1 cellular context compared by ENCODE assay signal in the genomic region with DNA sequence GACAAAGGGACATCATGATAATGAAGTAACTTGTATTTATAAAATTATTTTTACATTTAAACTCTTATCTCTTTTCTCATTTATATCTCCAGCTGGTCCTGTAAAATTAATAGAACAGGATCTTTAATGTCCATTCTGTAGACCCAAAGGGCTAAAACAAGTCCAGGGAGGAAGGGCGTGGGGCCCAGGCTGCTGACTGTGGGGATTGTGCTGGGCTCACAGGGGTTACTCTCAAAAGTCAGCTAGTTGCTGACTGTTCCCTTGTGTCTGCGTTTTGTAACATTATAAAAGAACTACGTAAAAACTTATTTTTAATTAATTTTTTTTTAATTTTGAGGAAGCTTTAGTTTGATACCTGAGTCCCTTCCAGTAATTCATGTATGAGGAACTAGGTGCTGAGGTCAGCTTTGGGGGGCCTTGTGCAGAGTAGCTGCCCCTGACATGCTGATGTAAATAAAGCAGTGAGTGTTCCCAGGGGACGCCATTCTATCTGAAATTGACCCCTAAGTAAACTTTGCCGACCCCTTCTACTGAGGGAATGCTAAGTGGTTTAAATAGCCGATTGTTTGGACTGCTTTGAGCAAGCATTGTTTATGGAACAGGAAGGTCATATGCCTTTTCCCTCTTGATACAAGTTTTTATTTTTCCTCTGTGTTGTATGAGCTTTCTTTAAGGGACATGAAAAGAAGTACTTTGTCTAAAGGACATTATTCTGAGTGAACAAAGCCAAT.
A peak's percentile ranks its signal among the peaks of the same experiment; 100 is the strongest.
TF ChIP-seq lines count a peak whose summit lies in the region.

No MANE protein-coding gene starts in this region.

TF ChIP-seq in HepG2, 621 proteins besides CTCF, POLR2A, EP300 and RAD21 (continued from another document and continues in another):
- TF ChIP-seq, protein P1, sequence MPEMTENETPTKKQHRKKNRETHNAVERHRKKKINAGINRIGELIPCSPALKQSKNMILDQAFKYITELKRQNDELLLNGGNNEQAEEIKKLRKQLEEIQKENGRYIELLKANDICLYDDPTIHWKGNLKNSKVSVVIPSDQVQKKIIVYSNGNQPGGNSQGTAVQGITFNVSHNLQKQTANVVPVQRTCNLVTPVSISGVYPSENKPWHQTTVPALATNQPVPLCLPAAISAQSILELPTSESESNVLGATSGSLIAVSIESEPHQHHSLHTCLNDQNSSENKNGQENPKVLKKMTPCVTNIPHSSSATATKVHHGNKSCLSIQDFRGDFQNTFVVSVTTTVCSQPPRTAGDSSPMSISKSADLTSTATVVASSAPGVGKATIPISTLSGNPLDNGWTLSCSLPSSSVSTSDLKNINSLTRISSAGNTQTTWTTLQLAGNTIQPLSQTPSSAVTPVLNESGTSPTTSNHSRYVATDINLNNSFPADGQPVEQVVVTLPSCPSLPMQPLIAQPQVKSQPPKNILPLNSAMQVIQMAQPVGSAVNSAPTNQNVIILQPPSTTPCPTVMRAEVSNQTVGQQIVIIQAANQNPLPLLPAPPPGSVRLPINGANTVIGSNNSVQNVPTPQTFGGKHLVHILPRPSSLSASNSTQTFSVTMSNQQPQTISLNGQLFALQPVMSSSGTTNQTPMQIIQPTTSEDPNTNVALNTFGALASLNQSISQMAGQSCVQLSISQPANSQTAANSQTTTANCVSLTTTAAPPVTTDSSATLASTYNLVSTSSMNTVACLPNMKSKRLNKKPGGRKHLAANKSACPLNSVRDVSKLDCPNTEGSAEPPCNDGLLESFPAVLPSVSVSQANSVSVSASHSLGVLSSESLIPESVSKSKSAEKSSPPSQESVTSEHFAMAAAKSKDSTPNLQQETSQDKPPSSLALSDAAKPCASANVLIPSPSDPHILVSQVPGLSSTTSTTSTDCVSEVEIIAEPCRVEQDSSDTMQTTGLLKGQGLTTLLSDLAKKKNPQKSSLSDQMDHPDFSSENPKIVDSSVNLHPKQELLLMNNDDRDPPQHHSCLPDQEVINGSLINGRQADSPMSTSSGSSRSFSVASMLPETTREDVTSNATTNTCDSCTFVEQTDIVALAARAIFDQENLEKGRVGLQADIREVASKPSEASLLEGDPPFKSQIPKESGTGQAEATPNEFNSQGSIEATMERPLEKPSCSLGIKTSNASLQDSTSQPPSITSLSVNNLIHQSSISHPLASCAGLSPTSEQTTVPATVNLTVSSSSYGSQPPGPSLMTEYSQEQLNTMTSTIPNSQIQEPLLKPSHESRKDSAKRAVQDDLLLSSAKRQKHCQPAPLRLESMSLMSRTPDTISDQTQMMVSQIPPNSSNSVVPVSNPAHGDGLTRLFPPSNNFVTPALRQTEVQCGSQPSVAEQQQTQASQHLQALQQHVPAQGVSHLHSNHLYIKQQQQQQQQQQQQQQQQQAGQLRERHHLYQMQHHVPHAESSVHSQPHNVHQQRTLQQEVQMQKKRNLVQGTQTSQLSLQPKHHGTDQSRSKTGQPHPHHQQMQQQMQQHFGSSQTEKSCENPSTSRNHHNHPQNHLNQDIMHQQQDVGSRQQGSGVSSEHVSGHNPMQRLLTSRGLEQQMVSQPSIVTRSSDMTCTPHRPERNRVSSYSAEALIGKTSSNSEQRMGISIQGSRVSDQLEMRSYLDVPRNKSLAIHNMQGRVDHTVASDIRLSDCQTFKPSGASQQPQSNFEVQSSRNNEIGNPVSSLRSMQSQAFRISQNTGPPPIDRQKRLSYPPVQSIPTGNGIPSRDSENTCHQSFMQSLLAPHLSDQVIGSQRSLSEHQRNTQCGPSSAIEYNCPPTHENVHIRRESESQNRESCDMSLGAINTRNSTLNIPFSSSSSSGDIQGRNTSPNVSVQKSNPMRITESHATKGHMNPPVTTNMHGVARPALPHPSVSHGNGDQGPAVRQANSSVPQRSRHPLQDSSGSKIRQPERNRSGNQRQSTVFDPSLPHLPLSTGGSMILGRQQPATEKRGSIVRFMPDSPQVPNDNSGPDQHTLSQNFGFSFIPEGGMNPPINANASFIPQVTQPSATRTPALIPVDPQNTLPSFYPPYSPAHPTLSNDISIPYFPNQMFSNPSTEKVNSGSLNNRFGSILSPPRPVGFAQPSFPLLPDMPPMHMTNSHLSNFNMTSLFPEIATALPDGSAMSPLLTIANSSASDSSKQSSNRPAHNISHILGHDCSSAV (CRISPR knock-in tag; IDR thresholded peaks at IDR 0.05; ENCODE audit: borderline replicate concordance), result no peak
- no peak for TF ChIP-seq FOXA1 (IDR thresholded peaks at IDR 0.05)
- TF ChIP-seq FOXA1 (CRISPR knock-in tag; IDR thresholded peaks at IDR 0.05), result peak; percentile 85
- TF ChIP-seq RFX1 (IDR thresholded peaks at IDR 0.05), result no peak
- no peak for TF ChIP-seq NFE2L1 (CRISPR knock-in tag; IDR thresholded peaks at IDR 0.05; ENCODE audit: borderline replicate concordance)
- TF ChIP-seq BCL6 (CRISPR knock-in tag; IDR thresholded peaks at IDR 0.05), result peak; percentile 58; the same call in 1 of the 2 replicates
- no peak for TF ChIP-seq ZNF260 (CRISPR knock-in tag; IDR thresholded peaks at IDR 0.05; ENCODE audit: borderline replicate concordance, low read depth)
- TF ChIP-seq KLF16 (CRISPR knock-in tag; IDR thresholded peaks at IDR 0.05), result peak in 1 of 2 experiments; percentile 51; a peak in 1 of 4 replicates
- TF ChIP-seq TCF7 (IDR thresholded peaks at IDR 0.05; ENCODE audit: low read depth), result peak; percentile 47; the same call in 1 of the 2 replicates
- TF ChIP-seq, protein P2, sequence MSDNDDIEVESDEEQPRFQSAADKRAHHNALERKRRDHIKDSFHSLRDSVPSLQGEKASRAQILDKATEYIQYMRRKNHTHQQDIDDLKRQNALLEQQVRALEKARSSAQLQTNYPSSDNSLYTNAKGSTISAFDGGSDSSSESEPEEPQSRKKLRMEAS (IDR thresholded peaks at IDR 0.05), result 0 out of 2 replicates have a peak, but pooled peaks have one; percentile 28
- TF ChIP-seq, protein P3, sequence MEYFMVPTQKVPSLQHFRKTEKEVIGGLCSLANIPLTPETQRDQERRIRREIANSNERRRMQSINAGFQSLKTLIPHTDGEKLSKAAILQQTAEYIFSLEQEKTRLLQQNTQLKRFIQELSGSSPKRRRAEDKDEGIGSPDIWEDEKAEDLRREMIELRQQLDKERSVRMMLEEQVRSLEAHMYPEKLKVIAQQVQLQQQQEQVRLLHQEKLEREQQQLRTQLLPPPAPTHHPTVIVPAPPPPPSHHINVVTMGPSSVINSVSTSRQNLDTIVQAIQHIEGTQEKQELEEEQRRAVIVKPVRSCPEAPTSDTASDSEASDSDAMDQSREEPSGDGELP (IDR thresholded peaks at IDR 0.05; ENCODE audit: borderline replicate concordance, low read depth), result no peak
- TF ChIP-seq NCOA5 (CRISPR knock-in tag; IDR thresholded peaks at IDR 0.05), result no peak
- TF ChIP-seq, protein P4, sequence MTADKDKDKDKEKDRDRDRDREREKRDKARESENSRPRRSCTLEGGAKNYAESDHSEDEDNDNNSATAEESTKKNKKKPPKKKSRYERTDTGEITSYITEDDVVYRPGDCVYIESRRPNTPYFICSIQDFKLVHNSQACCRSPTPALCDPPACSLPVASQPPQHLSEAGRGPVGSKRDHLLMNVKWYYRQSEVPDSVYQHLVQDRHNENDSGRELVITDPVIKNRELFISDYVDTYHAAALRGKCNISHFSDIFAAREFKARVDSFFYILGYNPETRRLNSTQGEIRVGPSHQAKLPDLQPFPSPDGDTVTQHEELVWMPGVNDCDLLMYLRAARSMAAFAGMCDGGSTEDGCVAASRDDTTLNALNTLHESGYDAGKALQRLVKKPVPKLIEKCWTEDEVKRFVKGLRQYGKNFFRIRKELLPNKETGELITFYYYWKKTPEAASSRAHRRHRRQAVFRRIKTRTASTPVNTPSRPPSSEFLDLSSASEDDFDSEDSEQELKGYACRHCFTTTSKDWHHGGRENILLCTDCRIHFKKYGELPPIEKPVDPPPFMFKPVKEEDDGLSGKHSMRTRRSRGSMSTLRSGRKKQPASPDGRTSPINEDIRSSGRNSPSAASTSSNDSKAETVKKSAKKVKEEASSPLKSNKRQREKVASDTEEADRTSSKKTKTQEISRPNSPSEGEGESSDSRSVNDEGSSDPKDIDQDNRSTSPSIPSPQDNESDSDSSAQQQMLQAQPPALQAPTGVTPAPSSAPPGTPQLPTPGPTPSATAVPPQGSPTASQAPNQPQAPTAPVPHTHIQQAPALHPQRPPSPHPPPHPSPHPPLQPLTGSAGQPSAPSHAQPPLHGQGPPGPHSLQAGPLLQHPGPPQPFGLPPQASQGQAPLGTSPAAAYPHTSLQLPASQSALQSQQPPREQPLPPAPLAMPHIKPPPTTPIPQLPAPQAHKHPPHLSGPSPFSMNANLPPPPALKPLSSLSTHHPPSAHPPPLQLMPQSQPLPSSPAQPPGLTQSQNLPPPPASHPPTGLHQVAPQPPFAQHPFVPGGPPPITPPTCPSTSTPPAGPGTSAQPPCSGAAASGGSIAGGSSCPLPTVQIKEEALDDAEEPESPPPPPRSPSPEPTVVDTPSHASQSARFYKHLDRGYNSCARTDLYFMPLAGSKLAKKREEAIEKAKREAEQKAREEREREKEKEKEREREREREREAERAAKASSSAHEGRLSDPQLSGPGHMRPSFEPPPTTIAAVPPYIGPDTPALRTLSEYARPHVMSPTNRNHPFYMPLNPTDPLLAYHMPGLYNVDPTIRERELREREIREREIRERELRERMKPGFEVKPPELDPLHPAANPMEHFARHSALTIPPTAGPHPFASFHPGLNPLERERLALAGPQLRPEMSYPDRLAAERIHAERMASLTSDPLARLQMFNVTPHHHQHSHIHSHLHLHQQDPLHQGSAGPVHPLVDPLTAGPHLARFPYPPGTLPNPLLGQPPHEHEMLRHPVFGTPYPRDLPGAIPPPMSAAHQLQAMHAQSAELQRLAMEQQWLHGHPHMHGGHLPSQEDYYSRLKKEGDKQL (CRISPR knock-in tag; IDR thresholded peaks at IDR 0.05; ENCODE audit: low read depth), result 0 out of 2 replicates have a peak, but pooled peaks have one; percentile 32
- TF ChIP-seq SSRP1 (CRISPR knock-in tag; IDR thresholded peaks at IDR 0.05), result 0 out of 2 replicates have a peak, but pooled peaks have one; percentile 42
- peak; percentile 25 to 66; a peak in 2 of 4 replicates for TF ChIP-seq NR2F1 (CRISPR knock-in tag; IDR thresholded peaks at IDR 0.05)
- TF ChIP-seq RXRB (CRISPR knock-in tag; IDR thresholded peaks at IDR 0.05; ENCODE audit: borderline replicate concordance), result peak; percentile 76; the same call in 1 of the 2 replicates
- TF ChIP-seq, protein P5, sequence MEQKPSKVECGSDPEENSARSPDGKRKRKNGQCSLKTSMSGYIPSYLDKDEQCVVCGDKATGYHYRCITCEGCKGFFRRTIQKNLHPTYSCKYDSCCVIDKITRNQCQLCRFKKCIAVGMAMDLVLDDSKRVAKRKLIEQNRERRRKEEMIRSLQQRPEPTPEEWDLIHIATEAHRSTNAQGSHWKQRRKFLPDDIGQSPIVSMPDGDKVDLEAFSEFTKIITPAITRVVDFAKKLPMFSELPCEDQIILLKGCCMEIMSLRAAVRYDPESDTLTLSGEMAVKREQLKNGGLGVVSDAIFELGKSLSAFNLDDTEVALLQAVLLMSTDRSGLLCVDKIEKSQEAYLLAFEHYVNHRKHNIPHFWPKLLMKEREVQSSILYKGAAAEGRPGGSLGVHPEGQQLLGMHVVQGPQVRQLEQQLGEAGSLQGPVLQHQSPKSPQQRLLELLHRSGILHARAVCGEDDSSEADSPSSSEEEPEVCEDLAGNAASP (CRISPR knock-in tag; IDR thresholded peaks at IDR 0.05; ENCODE audit: borderline replicate concordance), result peak; percentile 70; the same call in 1 of the 2 replicates
- TF ChIP-seq MEF2D (CRISPR knock-in tag; IDR thresholded peaks at IDR 0.05), result 0 out of 2 replicates have a peak, but pooled peaks have one; percentile 53
- TF ChIP-seq NFE2L2 (IDR thresholded peaks at IDR 0.05; ENCODE audit: low read length), result no peak
- TF ChIP-seq, protein P6, sequence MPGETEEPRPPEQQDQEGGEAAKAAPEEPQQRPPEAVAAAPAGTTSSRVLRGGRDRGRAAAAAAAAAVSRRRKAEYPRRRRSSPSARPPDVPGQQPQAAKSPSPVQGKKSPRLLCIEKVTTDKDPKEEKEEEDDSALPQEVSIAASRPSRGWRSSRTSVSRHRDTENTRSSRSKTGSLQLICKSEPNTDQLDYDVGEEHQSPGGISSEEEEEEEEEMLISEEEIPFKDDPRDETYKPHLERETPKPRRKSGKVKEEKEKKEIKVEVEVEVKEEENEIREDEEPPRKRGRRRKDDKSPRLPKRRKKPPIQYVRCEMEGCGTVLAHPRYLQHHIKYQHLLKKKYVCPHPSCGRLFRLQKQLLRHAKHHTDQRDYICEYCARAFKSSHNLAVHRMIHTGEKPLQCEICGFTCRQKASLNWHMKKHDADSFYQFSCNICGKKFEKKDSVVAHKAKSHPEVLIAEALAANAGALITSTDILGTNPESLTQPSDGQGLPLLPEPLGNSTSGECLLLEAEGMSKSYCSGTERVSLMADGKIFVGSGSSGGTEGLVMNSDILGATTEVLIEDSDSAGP (CRISPR knock-in tag; IDR thresholded peaks at IDR 0.05; ENCODE audit: borderline replicate concordance), result no peak
- TF ChIP-seq RBM22 (optimal IDR thresholded peaks at IDR 0.05; ENCODE audit: low read length), result no peak
- no peak for TF ChIP-seq YEATS4 (CRISPR knock-in tag; IDR thresholded peaks at IDR 0.05; ENCODE audit: borderline replicate concordance)
- no peak for TF ChIP-seq ZNF333 (CRISPR knock-in tag; IDR thresholded peaks at IDR 0.05; ENCODE audit: borderline replicate concordance)
- no peak for TF ChIP-seq NFYB (CRISPR knock-in tag; IDR thresholded peaks at IDR 0.05)
- peak; percentile 36; the same call in 1 of the 2 replicates for TF ChIP-seq RXRA (CRISPR knock-in tag; IDR thresholded peaks at IDR 0.05)
- TF ChIP-seq NFIC (IDR thresholded peaks at IDR 0.05; ENCODE audit: low read length), result peak; percentile 56; the same call in 1 of the 2 replicates
- TF ChIP-seq FOSL2 (CRISPR knock-in tag; IDR thresholded peaks at IDR 0.05), result peak; percentile 54; the same call in 1 of the 2 replicates
- TF ChIP-seq ZNF790 (CRISPR knock-in tag; IDR thresholded peaks at IDR 0.05; ENCODE audit: borderline replicate concordance), result no peak
- TF ChIP-seq TOPORS (CRISPR knock-in tag; IDR thresholded peaks at IDR 0.05), result no peak
- TF ChIP-seq, protein P7, sequence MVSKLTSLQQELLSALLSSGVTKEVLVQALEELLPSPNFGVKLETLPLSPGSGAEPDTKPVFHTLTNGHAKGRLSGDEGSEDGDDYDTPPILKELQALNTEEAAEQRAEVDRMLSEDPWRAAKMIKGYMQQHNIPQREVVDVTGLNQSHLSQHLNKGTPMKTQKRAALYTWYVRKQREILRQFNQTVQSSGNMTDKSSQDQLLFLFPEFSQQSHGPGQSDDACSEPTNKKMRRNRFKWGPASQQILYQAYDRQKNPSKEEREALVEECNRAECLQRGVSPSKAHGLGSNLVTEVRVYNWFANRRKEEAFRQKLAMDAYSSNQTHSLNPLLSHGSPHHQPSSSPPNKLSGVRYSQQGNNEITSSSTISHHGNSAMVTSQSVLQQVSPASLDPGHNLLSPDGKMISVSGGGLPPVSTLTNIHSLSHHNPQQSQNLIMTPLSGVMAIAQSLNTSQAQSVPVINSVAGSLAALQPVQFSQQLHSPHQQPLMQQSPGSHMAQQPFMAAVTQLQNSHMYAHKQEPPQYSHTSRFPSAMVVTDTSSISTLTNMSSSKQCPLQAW (CRISPR knock-in tag; IDR thresholded peaks at IDR 0.05), result 0 out of 2 replicates have a peak, but pooled peaks have one; percentile 19
- no peak for TF ChIP-seq JARID2 (CRISPR knock-in tag; IDR thresholded peaks at IDR 0.05; ENCODE audit: insufficient replicate concordance)
- no peak for TF ChIP-seq ZNF232 (CRISPR knock-in tag; IDR thresholded peaks at IDR 0.05; ENCODE audit: borderline replicate concordance)
- TF ChIP-seq CHD4 (IDR thresholded peaks at IDR 0.05; ENCODE audit: borderline replicate concordance, low read length), result peak; percentile 46; the same call in 1 of the 2 replicates
- TF ChIP-seq, protein P8, sequence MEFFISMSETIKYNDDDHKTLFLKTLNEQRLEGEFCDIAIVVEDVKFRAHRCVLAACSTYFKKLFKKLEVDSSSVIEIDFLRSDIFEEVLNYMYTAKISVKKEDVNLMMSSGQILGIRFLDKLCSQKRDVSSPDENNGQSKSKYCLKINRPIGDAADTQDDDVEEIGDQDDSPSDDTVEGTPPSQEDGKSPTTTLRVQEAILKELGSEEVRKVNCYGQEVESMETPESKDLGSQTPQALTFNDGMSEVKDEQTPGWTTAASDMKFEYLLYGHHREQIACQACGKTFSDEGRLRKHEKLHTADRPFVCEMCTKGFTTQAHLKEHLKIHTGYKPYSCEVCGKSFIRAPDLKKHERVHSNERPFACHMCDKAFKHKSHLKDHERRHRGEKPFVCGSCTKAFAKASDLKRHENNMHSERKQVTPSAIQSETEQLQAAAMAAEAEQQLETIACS (CRISPR knock-in tag; IDR thresholded peaks at IDR 0.05), result no peak
